ENCODE assay signal across 7 cellular contexts in genomic region chr7:103279636-103279962, GRCh38. TPM values are rescaled to one million over a fixed set of nuclear protein-coding genes. Genes with fewer than 3 reads are reported as not detected.
A peak's percentile ranks its signal among the peaks of the same experiment; 100 is the strongest.
DNase-seq lines count a peak whose midpoint lies in the region; ATAC-seq and TF ChIP-seq lines count a peak whose summit lies in the region.
"Not testable (repeated sequence)": the region's sequence is repeated elsewhere in the genome, so short reads cannot be mapped to it uniquely, and the experiment has no call there.

No MANE protein-coding gene starts in this region.

- WGBS in hepatocyte (ENCODE audit: low lambda C conversion rate, missing lambda C conversion rate), result 2% methylated on average over 12 of the region's 12 CpGs

- H3K4me3 Mint-ChIP-seq in brain, result peak overlapping the region; percentile 86 to 92 (median 91)

- not testable (repeated sequence) for H3K9me3 ChIP-seq in Karpas-422 (ENCODE audit: low read length); hepatocyte (ENCODE audit: low read depth)

- H3K4me2 ChIP-seq in Karpas-422 (ENCODE audit: low read depth, low read length, poor library complexity, severe bottlenecking) (peak overlapping the region; percentile 95), hepatocyte (peak overlapping the region; percentile 96)

- ATAC-seq in GM18861 (IDR thresholded peaks at IDR 0.05; ENCODE audit: unreplicated experiment) (peak; percentile 30), HG02763 (IDR thresholded peaks at IDR 0.05; ENCODE audit: unreplicated experiment) (peak; percentile 25)

- H3K4me1 Mint-ChIP-seq in brain, result peaks cover 27% of the 10 kb centered on the region

- not testable (repeated sequence) for H3K36me3 Mint-ChIP-seq in brain

- H3K4me1 ChIP-seq in Karpas-422 (ENCODE audit: low read length), result peaks cover 27% of the 10 kb centered on the region
- not testable (repeated sequence) for H3K4me1 ChIP-seq in hepatocyte (ENCODE audit: insufficient read depth)

- H3K36me3 ChIP-seq in Karpas-422 (ENCODE audit: insufficient read depth, low read length); hepatocyte (replicated peaks; ENCODE audit: insufficient read depth, low read depth): not testable (repeated sequence)

- H4K20me1 ChIP-seq in Karpas-422 (ENCODE audit: insufficient read depth, low read depth, low read length); hepatocyte (ENCODE audit: insufficient read depth, poor library complexity, severe bottlenecking): not testable (repeated sequence)

- peak overlapping the region; percentile 97; the same call in 1 of the 2 replicates for H2AFZ ChIP-seq in Karpas-422 (ENCODE audit: low read length)
- H2AFZ ChIP-seq in hepatocyte, result peak overlapping the region; percentile 59

- H3K27me3 Mint-ChIP-seq in brain, result peaks cover 11% of the 10 kb centered on the region

- not testable (repeated sequence) for TF ChIP-seq CTCF in brain (conservative IDR thresholded peaks at IDR 0.05); hepatocyte (IDR thresholded peaks at IDR 0.05; ENCODE audit: poor library complexity)

- peak overlapping the region; percentile 68 for H3K27ac ChIP-seq in Karpas-422 (ENCODE audit: low read length)
- H3K27ac ChIP-seq in hepatocyte, result not testable (repeated sequence)

- peak overlapping the region; percentile 84 for H3K9ac ChIP-seq in Karpas-422 (ENCODE audit: low read length)

- peak overlapping the region; percentile 57 to 88 (median 70) for H3K27ac Mint-ChIP-seq in brain

- H3K27me3 ChIP-seq in Karpas-422 (ENCODE audit: low read length), result not testable (repeated sequence)
- H3K27me3 ChIP-seq in hepatocyte, result peaks cover 20% of the 10 kb centered on the region

- H3K4me3 ChIP-seq in Karpas-422 (ENCODE audit: low read length) (peak overlapping the region; percentile 90), hepatocyte (peak overlapping the region; percentile 57)

- not testable (repeated sequence) for H3K9me2 ChIP-seq in Karpas-422 (replicated peaks; ENCODE audit: insufficient read depth, low read length); hepatocyte (replicated peaks; ENCODE audit: insufficient read depth)

- H3K79me2 ChIP-seq in Karpas-422 (ENCODE audit: low read length), result peaks cover 16% of the 10 kb centered on the region
- H3K79me2 ChIP-seq in hepatocyte, result not testable (repeated sequence)

- DNase-seq in Karpas-422 (peak; percentile 78), SK-N-DZ (ENCODE audit: low spot score) (peak; percentile 56), hepatocyte (ENCODE audit: low spot score) (peak; percentile 13), occipital lobe (lab: John Stamatoyannopoulos, UW) (peak; percentile 22)

- H3K9me3 Mint-ChIP-seq in brain, result not testable (repeated sequence)

RNA-seq across cellular contexts. Expression of gene PMPCB, which starts 17.6 kb away (rescaled TPM):
- 74.6 and 117 TPM in 2 replicates for total RNA-seq in Karpas-422 (2014; rRNA removed; shearing (Covaris generic); ENCODE audit: low replicate concordance)
- polyA plus RNA-seq in SK-N-DZ (2014; cell fraction: cytosol; rRNA removed), result 162 and 166 TPM in 2 replicates
- 184 and 214 TPM in 2 replicates for polyA plus RNA-seq in SK-N-DZ (2014; cell fraction: nucleus; rRNA removed)
- polyA plus RNA-seq in brain (ENCODE audit: insufficient read depth, low read depth, low replicate concordance) (48.6 TPM), hepatocyte (53.3 and 63.0 TPM in 2 replicates)
- total RNA-seq in hepatocyte (59.3 and 67.6 TPM in 2 replicates), occipital lobe (61.9 TPM)

Comparison
In these comparisons a context has a peak if more than half of its experiments do, and no peak if none do; other contexts are left out.
1. DNase-seq: peak in every context shown above with its lines; median percentile 78 in Karpas-422; 56 in SK-N-DZ; 22 in occipital lobe; 13 in hepatocyte.